In genomic region chr16:6644916-6645315, GRCh38 we compare ENCODE assay signal across 30 cellular contexts.
"Had no signal": no experiment of that assay in that cellular context is flagged by ENCODE, and none has a peak within 500 bp of the region (broad histone marks: within the 10 kb centered on the region; RNA-seq: fewer than 3 reads in every experiment).

No MANE protein-coding gene starts in this region.

- H3K27me3 ChIP-seq: brain microvascular endothelial cell, foreskin keratinocyte had no signal

- H3K4me1 Mint-ChIP-seq: activated CD8-positive, alpha-beta memory T cell treated with anti-CD3 and anti-CD28 coated beads, Interleukin-2, amount 10 ng/mL, durations not matched to agents 7 days and 5 days; central memory CD8-positive, alpha-beta T cell; WTC11 had no signal

- H3K9me3 Mint-ChIP-seq: activated CD4-positive, alpha-beta memory T cell treated with anti-CD3 and anti-CD28 coated beads for 36 hours; activated naive CD4-positive, alpha-beta T cell treated with anti-CD3 and anti-CD28 coated beads for 36 hours; activated naive CD4-positive, alpha-beta T cell treated with anti-CD3 and anti-CD28 coated beads, Interleukin-2, amount 50 U/mL, for 24 hours; activated naive CD8-positive, alpha-beta T cell treated with anti-CD3 and anti-CD28 coated beads, Interleukin-2, amount 10 ng/mL, durations not matched to agents 7 days and 5 days; activated T-helper 1 cell treated with anti-CD3 and anti-CD28 coated beads, Interleukin-12 subunit alpha, Interleukin-12 subunit beta, Interleukin-2, Interleukin-4 antibody, amounts not matched to agents 30 ng/mL and 10 ng/mL and 1 ng/mL, durations not matched to agents 14 hours and 24 hours and 36 hours; activated T-helper 2 cell treated with anti-CD3 and anti-CD28 coated beads, Interferon-gamma antibody, Interleukin-2, Interleukin-4, amounts not matched to agents 10 μg/mL and 5 μg/mL and 100 μg/mL, durations not matched to agents 14 hours and 24 hours and 36 hours; central memory CD8-positive, alpha-beta T cell; effector memory CD8-positive, alpha-beta T cell had no signal

- H3K4me3 ChIP-seq: esophagus muscularis mucosa, gastroesophageal sphincter had no signal

- H3K9me3 ChIP-seq: esophagus muscularis mucosa, gastroesophageal sphincter had no signal

- DNase-seq: activated CD4-positive, alpha-beta memory T cell treated with anti-CD3 and anti-CD28 coated beads for 36 hours; activated CD4-positive, alpha-beta T cell treated with anti-CD3 and anti-CD28 coated beads for 48 hours; activated CD8-positive, alpha-beta memory T cell treated with anti-CD3 and anti-CD28 coated beads, Interleukin-2, amount 10 ng/mL, durations not matched to agents 7 days and 5 days; activated CD8-positive, alpha-beta memory T cell treated with anti-CD3 and anti-CD28 coated beads, Interleukin-2, amount 50 U/mL, for 4 hours; activated CD8-positive, alpha-beta T cell treated with anti-CD3 and anti-CD28 coated beads, Interleukin-2, amount 10 ng/mL, durations not matched to agents 7 days and 5 days; activated effector memory CD4-positive, alpha-beta T cell treated with anti-CD3 and anti-CD28 coated beads, Interleukin-2, amount 50 U/mL, for 16 hours; activated naive CD4-positive, alpha-beta T cell treated with anti-CD3 and anti-CD28 coated beads for 36 hours; activated naive CD8-positive, alpha-beta T cell treated with anti-CD3 and anti-CD28 coated beads, Interleukin-2, amount 10 ng/mL, durations not matched to agents 7 days and 5 days; activated T-cell treated with anti-CD3 and anti-CD28 coated beads, Interleukin-2, amount 50 U/mL, for 1 hour; activated T-cell treated with anti-CD3 and anti-CD28 coated beads, Interleukin-2, amount 50 U/mL, for 48 hours; brain microvascular endothelial cell; cortex of kidney; dermis blood vessel endothelial cell; effector CD4-positive, alpha-beta T cell; effector memory CD8-positive, alpha-beta T cell; erythroblast; foreskin keratinocyte; head of caudate nucleus; T-helper 2 cell had no signal

- H3K4me1 ChIP-seq: esophagus muscularis mucosa, foreskin keratinocyte, gastroesophageal sphincter had no signal

- H3K36me3 Mint-ChIP-seq: activated CD4-positive, alpha-beta memory T cell treated with anti-CD3 and anti-CD28 coated beads for 36 hours; activated CD8-positive, alpha-beta memory T cell treated with anti-CD3 and anti-CD28 coated beads, Interleukin-2, amount 10 ng/mL, durations not matched to agents 7 days and 5 days; activated naive CD4-positive, alpha-beta T cell treated with anti-CD3 and anti-CD28 coated beads, Interleukin-2, amount 50 U/mL, for 24 hours; activated naive CD8-positive, alpha-beta T cell treated with anti-CD3 and anti-CD28 coated beads, Interleukin-2, amount 10 ng/mL, durations not matched to agents 7 days and 5 days had no signal

- H3K27me3 Mint-ChIP-seq: central memory CD8-positive, alpha-beta T cell; effector memory CD8-positive, alpha-beta T cell had no signal

- H3K4me3 Mint-ChIP-seq: activated CD4-positive, alpha-beta memory T cell treated with anti-CD3 and anti-CD28 coated beads for 36 hours; activated CD8-positive, alpha-beta memory T cell treated with anti-CD3 and anti-CD28 coated beads, Interleukin-2, amount 10 ng/mL, durations not matched to agents 7 days and 5 days; activated CD8-positive, alpha-beta T cell treated with anti-CD3 and anti-CD28 coated beads, Interleukin-2, amount 10 ng/mL, durations not matched to agents 7 days and 5 days; activated naive CD4-positive, alpha-beta T cell treated with anti-CD3 and anti-CD28 coated beads for 36 hours; activated naive CD4-positive, alpha-beta T cell treated with anti-CD3 and anti-CD28 coated beads, Interleukin-2, amount 50 U/mL, for 24 hours; activated naive CD8-positive, alpha-beta T cell treated with anti-CD3 and anti-CD28 coated beads, Interleukin-2, amount 10 ng/mL, durations not matched to agents 7 days and 5 days; activated T-helper 1 cell treated with anti-CD3 and anti-CD28 coated beads, Interleukin-12 subunit alpha, Interleukin-12 subunit beta, Interleukin-2, Interleukin-4 antibody, amounts not matched to agents 30 ng/mL and 10 ng/mL and 1 ng/mL, durations not matched to agents 14 hours and 24 hours and 36 hours; central memory CD8-positive, alpha-beta T cell; effector memory CD8-positive, alpha-beta T cell; WTC11 had no signal

- H3K27ac Mint-ChIP-seq: activated CD4-positive, alpha-beta memory T cell treated with anti-CD3 and anti-CD28 coated beads for 36 hours; activated CD8-positive, alpha-beta memory T cell treated with anti-CD3 and anti-CD28 coated beads, Interleukin-2, amount 10 ng/mL, durations not matched to agents 7 days and 5 days; activated CD8-positive, alpha-beta T cell treated with anti-CD3 and anti-CD28 coated beads, Interleukin-2, amount 10 ng/mL, durations not matched to agents 7 days and 5 days; activated naive CD4-positive, alpha-beta T cell treated with anti-CD3 and anti-CD28 coated beads for 36 hours; activated naive CD4-positive, alpha-beta T cell treated with anti-CD3 and anti-CD28 coated beads, Interleukin-2, amount 50 U/mL, for 24 hours; activated naive CD8-positive, alpha-beta T cell treated with anti-CD3 and anti-CD28 coated beads, Interleukin-2, amount 10 ng/mL, durations not matched to agents 7 days and 5 days; activated T-helper 1 cell treated with anti-CD3 and anti-CD28 coated beads, Interleukin-12 subunit alpha, Interleukin-12 subunit beta, Interleukin-2, Interleukin-4 antibody, amounts not matched to agents 30 ng/mL and 10 ng/mL and 1 ng/mL, durations not matched to agents 14 hours and 24 hours and 36 hours; activated T-helper 2 cell treated with anti-CD3 and anti-CD28 coated beads, Interferon-gamma antibody, Interleukin-2, Interleukin-4, amounts not matched to agents 10 μg/mL and 5 μg/mL and 100 μg/mL, durations not matched to agents 14 hours and 24 hours and 36 hours; effector memory CD8-positive, alpha-beta T cell; WTC11 had no signal

- H3K36me3 ChIP-seq: brain microvascular endothelial cell, esophagus muscularis mucosa, gastroesophageal sphincter had no signal

- FAIRE-seq: astrocyte, bronchial epithelial cell, colon had no signal

- H3K27ac ChIP-seq: brain microvascular endothelial cell, esophagus muscularis mucosa, foreskin keratinocyte, gastroesophageal sphincter had no signal

- ATAC-seq: activated CD4-positive, CD25-positive, alpha-beta regulatory T cell treated with anti-CD3 and anti-CD28 coated beads, Interleukin-2, amount 50 U/mL, for 24 hours; activated CD8-positive, alpha-beta memory T cell treated with anti-CD3 and anti-CD28 coated beads, Interleukin-2, amount 10 ng/mL, durations not matched to agents 7 days and 5 days; activated CD8-positive, alpha-beta T cell treated with anti-CD3 and anti-CD28 coated beads, Interleukin-2, amount 10 ng/mL, durations not matched to agents 7 days and 5 days; effector memory CD8-positive, alpha-beta T cell; foreskin keratinocyte; gastroesophageal sphincter; WTC11 had no signal
